In genomic region chr7:134502463-134502862, GRCh38 we compare ENCODE assay signal across 12 cellular contexts. TPM values are rescaled to one million over a fixed set of nuclear protein-coding genes. Genes with fewer than 3 reads are reported as not detected.
DNase-seq lines count a peak whose midpoint lies in the region; ATAC-seq and TF ChIP-seq lines count a peak whose summit lies in the region.
"Had no signal": no experiment of that assay in that cellular context is flagged by ENCODE, and none has a peak within 500 bp of the region (broad histone marks: within the 10 kb centered on the region; RNA-seq: fewer than 3 reads in every experiment).

No MANE protein-coding gene starts in this region.

- H3K4me1 ChIP-seq in adrenal gland (replicated peaks in 1 of 2) (peaks cover 5 to 6% of the 10 kb centered on the region in 2 donors), skeletal muscle satellite cell (ENCODE audit: control insufficient read depth, insufficient read depth, low read length) (peaks cover 13% of the 10 kb centered on the region), spleen (no peaks in the 10 kb centered on the region)

- H3K36me3 ChIP-seq in adrenal gland (replicated peaks in 1 of 2) (no peaks in the 10 kb centered on the region), skeletal muscle satellite cell (ENCODE audit: insufficient read depth, low read length) (no peaks in the 10 kb centered on the region), spleen (no peaks in the 10 kb centered on the region)

- peak overlapping the region in 4 of 5 donors; percentile 48 to 65 (median 62) for H3K27ac ChIP-seq in adrenal gland
- H3K27ac ChIP-seq in spleen: no peak overlapping the region

- TF ChIP-seq POLR2A in adrenal gland (IDR thresholded peaks at IDR 0.05) (no peak), spleen (IDR thresholded peaks at IDR 0.05) (no peak)

- DNase-seq in HCEC 1CT (peak; percentile 80), adrenal gland (peak; percentile 47 to 83 (median 75)), globus pallidus (ENCODE audit: low spot score) (peak; percentile 22), spleen (no peak)
- DNase-seq: activated CD4-positive, alpha-beta memory T cell treated with anti-CD3 and anti-CD28 coated beads for 36 hours; COR-L47 had no signal

- H3K9me3 ChIP-seq in adrenal gland (replicated peaks in 1 of 3): no peaks in the 10 kb centered on the region
- no peaks in the 10 kb centered on the region for H3K9me3 ChIP-seq in skeletal muscle satellite cell (replicated peaks; ENCODE audit: low read length)
- H3K9me3 ChIP-seq in spleen: no peaks in the 10 kb centered on the region

- ATAC-seq in HG03045 (IDR thresholded peaks at IDR 0.05; ENCODE audit: unreplicated experiment) (no peak), HG02678 (IDR thresholded peaks at IDR 0.05; ENCODE audit: unreplicated experiment) (no peak), GM19035 (IDR thresholded peaks at IDR 0.05; ENCODE audit: unreplicated experiment) (no peak)
- ATAC-seq: natural killer cell treated with Interleukin-12 subunit alpha and Interleukin-12 subunit beta and Interleukin-15 and Interleukin-18, amount 100 ng/mL, for 72 hours had no signal

- TF ChIP-seq CTCF in adrenal gland (IDR thresholded peaks at IDR 0.05) (no peak), spleen (IDR thresholded peaks at IDR 0.05 in 8 of 11, conservative IDR thresholded peaks at IDR 0.05 in 3 of 11) (no peak)

- H3K4me2 ChIP-seq in skeletal muscle satellite cell (ENCODE audit: low read length): peak overlapping the region; percentile 26

- no peak overlapping the region for H3K4me3 ChIP-seq in adrenal gland
- no peak overlapping the region for H3K4me3 ChIP-seq in skeletal muscle satellite cell (ENCODE audit: low read length)
- H3K4me3 ChIP-seq in spleen: no peak overlapping the region

- H3K27me3 ChIP-seq in adrenal gland (no peaks in the 10 kb centered on the region), skeletal muscle satellite cell (ENCODE audit: control insufficient read depth, insufficient read depth, low read length) (no peaks in the 10 kb centered on the region), spleen (replicated peaks in 1 of 7) (no peaks in the 10 kb centered on the region)

- no peak overlapping the region for H3K9ac ChIP-seq in skeletal muscle satellite cell (ENCODE audit: low read depth, low read length)

- intact Hi-C loops in adrenal gland (cut with DNase I): no loop called here
- intact Hi-C loops in spleen (cut with DNase I; ENCODE audit: low total_unique reads): no loop called here

- 42 to 59% (median 45%) methylated on average over 2 of the region's 2 CpGs for WGBS in adrenal gland, 4 donors
- WGBS in spleen, 5 donors: 45 to 71% (median 55%) methylated on average over 2 of the region's 2 CpGs

RNA-seq across cellular contexts. Expression of gene AKR1B10, which starts 24.9 kb away (rescaled TPM):
- total RNA-seq in adrenal gland (10 to 100 TPM in 2 of 8 donors, 1 to 10 TPM in 5, not detected in 1; 1.3 to 26.8 (median 7.9) TPM), spleen (not detected)
- polyA plus RNA-seq in adrenal gland (1 to 10 TPM; 1.7 to 2.9 (median 2.5) TPM), spleen (under 1 TPM in 2 of 3 donors, not detected in 1; 0.11 to 0.16 TPM)
- 1.7 and 2.3 TPM in 2 replicates for total RNA-seq in skeletal muscle satellite cell (2012; rRNA removed)
- total RNA-seq: activated CD4-positive, alpha-beta memory T cell treated with anti-CD3 and anti-CD28 coated beads for 36 hours; natural killer cell treated with Interleukin-12 subunit alpha and Interleukin-12 subunit beta and Interleukin-15 and Interleukin-18, amount 100 ng/mL, for 72 hours; T-helper 1 cell treated with Interleukin-12 subunit alpha and Interleukin-12 subunit beta and Interleukin-4 antibody, amounts not matched to agents 30 ng/mL and 1 ng/mL, for 36 hours had no signal

RNA-seq across cellular contexts. Expression of gene AKR1B1, which starts 43.6 kb away (rescaled TPM):
- 1,000 to 10,000 TPM; 1,560 to 4,669 (median 4,059) TPM for total RNA-seq in adrenal gland
- 1,000 to 10,000 TPM; 1,140 to 3,530 (median 1,408) TPM for polyA plus RNA-seq in adrenal gland
- 142 and 151 TPM in 2 replicates for total RNA-seq in skeletal muscle satellite cell (2012; rRNA removed)
- total RNA-seq in spleen: 10 to 100 TPM; 53.7 to 84.7 (median 63.7) TPM
- 100 to 1,000 TPM in 1 of 3 donors, 10 to 100 TPM in 2; 69.4 to 112 (median 96.6) TPM for polyA plus RNA-seq in spleen

RNA-seq across cellular contexts. Expression of gene AKR1B15, which starts 46.4 kb away (rescaled TPM):
- total RNA-seq in adrenal gland (under 1 TPM in 5 of 8 donors, not detected in 3; 0.19 to 0.55 (median 0.28) TPM), spleen (not detected)
- polyA plus RNA-seq in adrenal gland (under 1 TPM in 1 of 3 donors, not detected in 2; 0.03 TPM), spleen (not detected)
- total RNA-seq in skeletal muscle satellite cell (2012; rRNA removed): not detected in 2 replicates
- total RNA-seq: activated CD4-positive, alpha-beta memory T cell treated with anti-CD3 and anti-CD28 coated beads for 36 hours; natural killer cell treated with Interleukin-12 subunit alpha and Interleukin-12 subunit beta and Interleukin-15 and Interleukin-18, amount 100 ng/mL, for 72 hours; T-helper 1 cell treated with Interleukin-12 subunit alpha and Interleukin-12 subunit beta and Interleukin-4 antibody, amounts not matched to agents 30 ng/mL and 1 ng/mL, for 36 hours had no signal

Comparison
In these comparisons a context has a peak if more than half of its experiments do, and no peak if none do; other contexts are left out.
1. H3K27ac ChIP-seq: peak in adrenal gland (4 of 5); none in spleen (0 of 8).
2. RNA of gene AKR1B1, which starts 43.6 kb away (total RNA-seq): 1,560 to 4,669 TPM in adrenal gland; 53.7 to 84.7 TPM in spleen; every median in the first group is over 10 times any median in the second.